ENCODE assay signal across 8 cellular contexts in genomic region chr22:38257170-38257569, GRCh38. TPM values are rescaled to one million over a fixed set of nuclear protein-coding genes. Genes with fewer than 3 reads are reported as not detected.
A peak's percentile ranks its signal among the peaks of the same experiment; 100 is the strongest.
DNase-seq lines count a peak whose midpoint lies in the region; ATAC-seq and TF ChIP-seq lines count a peak whose summit lies in the region.
"Had no signal": no experiment of that assay in that cellular context is flagged by ENCODE, and none has a peak within 500 bp of the region (broad histone marks: within the 10 kb centered on the region; RNA-seq: fewer than 3 reads in every experiment).

No MANE protein-coding gene starts in this region.

- H3K27ac ChIP-seq in dorsolateral prefrontal cortex (peak overlapping the region; percentile 71 to 100 (median 93)), mucosa of rectum (ENCODE audit: low read depth in 2 of 2, low read length in 2 of 2) (peak overlapping the region; percentile 74 to 86), tibial artery (peak overlapping the region; percentile 75 to 80)

- intact Hi-C loops in dorsolateral prefrontal cortex (cut with DNase I) = no loop called here
- intact Hi-C loops in tibial artery (cut with DNase I; ENCODE audit: low total_unique reads) = no loop called here

- H3K9me3 ChIP-seq in mucosa of rectum (ENCODE audit: control insufficient read depth in 2 of 2, low read length in 2 of 2) = no peaks in the 10 kb centered on the region
- no peaks in the 10 kb centered on the region for H3K9me3 ChIP-seq in tibial artery

- no peaks in the 10 kb centered on the region for H3K27me3 ChIP-seq in dorsolateral prefrontal cortex
- H3K27me3 ChIP-seq in mucosa of rectum (ENCODE audit: control insufficient read depth in 2 of 2, insufficient read depth in 2 of 2, low read length in 2 of 2) = no peaks in the 10 kb centered on the region
- H3K27me3 ChIP-seq in tibial artery = no peaks in the 10 kb centered on the region

- ATAC-seq in HG02571 (IDR thresholded peaks at IDR 0.05; ENCODE audit: unreplicated experiment) (no peak), HG02610 (IDR thresholded peaks at IDR 0.05; ENCODE audit: unreplicated experiment) (no peak)

- TF ChIP-seq CTCF in dorsolateral prefrontal cortex (IDR thresholded peaks at IDR 0.05 in 54 of 56, conservative IDR thresholded peaks at IDR 0.05 in 2 of 56; ENCODE audit: low read depth in 1 of 56, partially characterized antibody in 56 of 56) = no peak
- TF ChIP-seq CTCF in tibial artery (IDR thresholded peaks at IDR 0.05) = no peak

- peak overlapping the region; percentile 58 to 69 for H3K9ac ChIP-seq in mucosa of rectum (ENCODE audit: low read depth in 1 of 2, low read length in 2 of 2)

- H3K4me1 ChIP-seq in mucosa of rectum (ENCODE audit: control insufficient read depth in 2 of 2, insufficient read depth in 2 of 2, low read length in 2 of 2) = peaks cover 23 to 24% of the 10 kb centered on the region in 2 donors
- peaks cover 0 to 88% (median 33%) of the 10 kb centered on the region in 4 donors for H3K4me1 ChIP-seq in tibial artery

- H3K36me3 ChIP-seq in mucosa of rectum (ENCODE audit: control insufficient read depth in 2 of 2, insufficient read depth in 2 of 2, low read length in 2 of 2) (no peaks in the 10 kb centered on the region), tibial artery (no peaks in the 10 kb centered on the region)

- peak; percentile 58 for DNase-seq in M059J (ENCODE audit: low read depth)
- DNase-seq in dorsolateral prefrontal cortex = peak in 1 of 10 donors; percentile 25
- no peak for DNase-seq in tibial artery
- no peak for DNase-seq in T-helper 1 cell
- DNase-seq: activated naive CD8-positive, alpha-beta T cell treated with anti-CD3 and anti-CD28 coated beads for 36 hours had no signal

- peak overlapping the region in 40 of 59 donors; percentile 1 to 46 (median 22) for H3K4me3 ChIP-seq in dorsolateral prefrontal cortex
- H3K4me3 ChIP-seq in mucosa of rectum (ENCODE audit: low read length in 2 of 2) = peak overlapping the region; percentile 6 to 39
- H3K4me3 ChIP-seq in tibial artery = peak overlapping the region; percentile 30 to 41

RNA-seq across cellular contexts. Expression of gene TMEM184B, which starts 15.6 kb away (rescaled TPM):
- total RNA-seq in M059J (2014; rRNA removed; shearing (Covaris generic)) = 51.0 and 90.7 TPM in 2 replicates
- 100 to 1,000 TPM in 119 of 120 experiments, 10 to 100 TPM in 1; 99.7 to 274 (median 141) TPM for total RNA-seq in dorsolateral prefrontal cortex

RNA-seq across cellular contexts. Expression of gene MAFF, which starts 55.4 kb away (rescaled TPM):
- total RNA-seq in M059J (2014; rRNA removed; shearing (Covaris generic)) = 9.1 and 13.5 TPM in 2 replicates
- total RNA-seq in dorsolateral prefrontal cortex = 100 to 1,000 TPM in 1 of 120 experiments, 10 to 100 TPM in 67, 1 to 10 TPM in 52; 3.4 to 113 (median 10.9) TPM
